In the genomic region with DNA sequence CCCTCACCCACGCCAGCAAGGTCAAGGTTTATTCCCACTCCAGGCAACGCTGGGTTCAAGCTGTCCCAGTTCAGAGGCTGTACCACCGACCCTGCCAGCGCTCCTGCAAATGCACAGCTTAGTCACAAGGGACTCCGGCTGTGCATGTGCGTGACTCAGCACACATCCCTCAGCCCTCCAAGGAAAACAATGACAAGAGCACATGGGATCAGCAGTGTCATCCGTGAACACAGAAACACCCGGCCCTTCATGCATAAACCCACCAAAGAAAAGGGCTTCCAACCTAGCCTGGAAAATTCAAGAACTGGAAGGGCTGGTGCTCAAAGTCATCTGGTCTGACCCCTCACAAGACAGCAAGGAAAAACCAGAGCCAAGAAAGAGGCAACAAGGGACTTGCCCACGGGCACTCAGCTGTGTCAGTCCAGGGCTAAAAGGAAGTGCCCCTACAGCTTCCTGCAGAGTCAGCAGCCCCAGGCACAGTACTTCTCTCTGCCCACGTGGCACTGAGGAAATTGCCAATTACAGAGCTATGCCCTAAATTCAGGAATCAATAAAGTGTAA, we compare ENCODE assay signal across 8 cellular contexts.
DNase-seq lines count a peak whose midpoint lies in the region; ATAC-seq and TF ChIP-seq lines count a peak whose summit lies in the region.

No MANE protein-coding gene starts in this region.

- ATAC-seq in heart right ventricle: peak in 6 of 8 donors; percentile 55 to 79 (median 74)
- ATAC-seq in GM19397 (IDR thresholded peaks at IDR 0.05; ENCODE audit: unreplicated experiment): no peak
- no peak for ATAC-seq in GM18511 (IDR thresholded peaks at IDR 0.05; ENCODE audit: unreplicated experiment)

- intact Hi-C loops in heart right ventricle (cut with DNase I): no loop called here

- H3K36me3 ChIP-seq in heart right ventricle (no peaks in the 10 kb centered on the region), stomach smooth muscle (ENCODE audit: control insufficient read depth in 2 of 2, insufficient read depth in 2 of 2, low read length in 2 of 2) (peaks cover 0 to 2% of the 10 kb centered on the region in 2 donors)

- H3K4me1 ChIP-seq in heart right ventricle (peaks cover 0 to 28% (median 0%) of the 10 kb centered on the region in 9 donors), stomach smooth muscle (ENCODE audit: control insufficient read depth, insufficient read depth, low read length) (peaks cover 53% of the 10 kb centered on the region)

- 59 to 60% methylated on average over 10 of the region's 10 CpGs for WGBS in heart right ventricle, 2 donors

- H3K4me3 ChIP-seq in HFF-Myc (replicated peaks; ENCODE audit: low read depth, low read length) (no peak overlapping the region), heart right ventricle (no peak overlapping the region), stomach smooth muscle (ENCODE audit: low read length in 2 of 2) (peak overlapping the region in 1 of 2 donors; percentile 44)

- TF ChIP-seq CTCF in HFF-Myc (IDR thresholded peaks at IDR 0.05; ENCODE audit: low read depth, low read length, missing control alignments) (no peak), heart right ventricle (IDR thresholded peaks at IDR 0.05) (no peak)

- H3K9me3 ChIP-seq in heart right ventricle: no peaks in the 10 kb centered on the region
- no peaks in the 10 kb centered on the region for H3K9me3 ChIP-seq in stomach smooth muscle (ENCODE audit: control insufficient read depth in 2 of 2, low read length in 2 of 2)

- peak; percentile 38 for DNase-seq in HFF-Myc (ENCODE audit: extremely low read depth, low read depth)
- DNase-seq in SW480 (ENCODE audit: low spot score): peak; percentile 32
- DNase-seq in heart right ventricle: peak in 1 of 2 donors; percentile 17
- no peak for DNase-seq in SHP77 treated with DMSO at 0.1 percent for 48 hours (lab: John Stamatoyannopoulos, UW)
- no peak for DNase-seq in activated gamma-delta T cell (lab: John Stamatoyannopoulos, UW)

- H3K9ac ChIP-seq in stomach smooth muscle (ENCODE audit: low read length in 2 of 2): no peak overlapping the region

- H3K27ac ChIP-seq in heart right ventricle (peak overlapping the region in 1 of 10 donors; percentile 78), stomach smooth muscle (ENCODE audit: low read length) (peak overlapping the region; percentile 37)

- H3K27me3 ChIP-seq in heart right ventricle: peaks cover 0 to 28% (median 0%) of the 10 kb centered on the region in 7 donors
- H3K27me3 ChIP-seq in stomach smooth muscle (ENCODE audit: control insufficient read depth in 1 of 2, insufficient read depth in 2 of 2, low read length in 2 of 2): no peaks in the 10 kb centered on the region

Comparison
In these comparisons a context has a peak if more than half of its experiments do, and no peak if none do; other contexts are left out.
1. DNase-seq: peak in HFF-Myc (single experiment) and SW480 (single experiment); none in SHP77 treated with DMSO at 0.1 percent for 48 hours (single experiment) and activated gamma-delta T cell (single experiment).
2. ATAC-seq: peak in heart right ventricle (6 of 8); none in GM19397 (single experiment) and GM18511 (single experiment).